Comparison of ENCODE assay signal across 8 cellular contexts in the genomic region with DNA sequence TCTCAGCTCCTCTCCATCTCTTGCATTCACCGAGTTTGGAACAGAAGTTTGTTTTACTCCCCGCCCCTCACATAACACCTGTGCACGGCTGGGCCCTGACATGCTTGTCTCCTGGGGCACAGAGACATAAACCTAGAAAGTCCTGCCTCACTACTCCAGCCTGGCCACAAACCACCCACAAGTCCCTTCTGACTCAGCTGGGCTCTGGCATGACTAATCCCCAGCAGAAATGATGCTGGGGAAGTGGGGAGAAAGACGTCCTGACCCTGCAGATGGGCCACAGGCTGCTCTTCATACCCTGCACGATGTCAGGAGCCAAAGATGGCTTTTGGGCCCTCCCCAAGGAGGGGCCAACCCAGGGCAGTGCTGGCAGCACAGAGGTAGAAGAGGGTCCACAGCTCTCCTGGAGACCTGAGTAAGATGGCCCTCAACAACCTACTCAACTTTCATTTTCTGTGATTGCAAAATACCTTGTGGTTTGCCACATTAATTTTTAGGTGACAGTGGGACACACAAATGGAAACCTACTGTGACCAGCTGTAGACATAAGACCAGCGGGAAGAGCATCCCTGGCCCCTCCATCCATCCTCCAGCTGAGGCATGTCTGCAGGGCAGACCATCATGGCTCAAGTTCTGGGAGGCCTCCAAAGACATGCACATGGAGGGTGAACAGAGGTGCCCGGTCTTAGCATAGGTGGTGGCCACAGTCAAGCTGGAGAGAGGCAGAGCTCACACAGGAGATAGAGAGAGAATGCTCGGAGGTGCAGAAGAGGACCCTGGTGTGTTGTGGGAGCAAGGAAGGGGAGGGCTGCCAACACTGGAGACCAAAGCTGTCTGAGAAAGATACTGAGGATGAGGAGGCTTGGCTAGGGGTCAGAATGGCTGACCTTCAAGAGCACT. TPM values are rescaled to one million over a fixed set of nuclear protein-coding genes. Genes with fewer than 3 reads are reported as not detected.
A peak's percentile ranks its signal among the peaks of the same experiment; 100 is the strongest.
DNase-seq lines count a peak whose midpoint lies in the region; ATAC-seq and TF ChIP-seq lines count a peak whose summit lies in the region.

No MANE protein-coding gene starts in this region.

- H3K36me3 Mint-ChIP-seq in CD4-positive, CD25-positive, alpha-beta regulatory T cell = peaks cover 33% of the 10 kb centered on the region
- peaks cover 41% of the 10 kb centered on the region for H3K36me3 Mint-ChIP-seq in activated B cell treated with CpG ODN at 0.5 μM for 24 hours (ENCODE audit: low read depth)
- peaks cover 82% of the 10 kb centered on the region for H3K36me3 Mint-ChIP-seq in dendritic cell treated with granulocyte-macrophage colony-stimulating factor and Interleukin-4, amounts not matched to agents 40 ng/mL and 50 ng/mL, for 4 days (ENCODE audit: low read depth)

- no peaks in the 10 kb centered on the region for H3K9me3 Mint-ChIP-seq in CD4-positive, CD25-positive, alpha-beta regulatory T cell
- no peaks in the 10 kb centered on the region for H3K9me3 Mint-ChIP-seq in activated B cell treated with CpG ODN at 0.5 μM for 24 hours
- H3K9me3 Mint-ChIP-seq in dendritic cell treated with granulocyte-macrophage colony-stimulating factor and Interleukin-4, amounts not matched to agents 40 ng/mL and 50 ng/mL, for 4 days = no peaks in the 10 kb centered on the region

- CTCF ChIA-PET in activated B cell treated with CpG ODN at 0.5 μM for 24 hours (lab: Charles Lee) = interaction anchor here (0.8 to 3.3 kb wide), 7 partner anchors 9 to 94 kb away, joined by 3 to 20 read pairs (median 4); partner anchors contain the start of gene DNMT3A

- peak in 1 of 3 donors; percentile 84 for DNase-seq in CD4-positive, CD25-positive, alpha-beta regulatory T cell
- DNase-seq in activated B cell treated with CpG ODN at 0.5 μM for 24 hours = peak; percentile 61
- peak; percentile 60 to 67 for DNase-seq in stimulated activated CD4-positive, alpha-beta T cell treated with anti-CD3 and anti-CD28 coated beads, Interleukin-2, amount 100 ng/mL, for 48 hours
- DNase-seq in NCI-H187 (lab: John Stamatoyannopoulos, UW) = no peak
- no peak for DNase-seq in islet precursor cell

- H3K4me1 ChIP-seq in CD4-positive, CD25-positive, alpha-beta regulatory T cell (ENCODE audit: control insufficient read depth, insufficient read depth, low read length, poor library complexity, severe bottlenecking) = peaks cover 29% of the 10 kb centered on the region

- H3K27ac Mint-ChIP-seq in CD4-positive, CD25-positive, alpha-beta regulatory T cell = peak overlapping the region; percentile 87 to 94 (median 89)
- peak overlapping the region; percentile 46 for H3K27ac Mint-ChIP-seq in activated B cell treated with CpG ODN at 0.5 μM for 24 hours
- peak overlapping the region; percentile 9 for H3K27ac Mint-ChIP-seq in dendritic cell treated with granulocyte-macrophage colony-stimulating factor and Interleukin-4, amounts not matched to agents 40 ng/mL and 50 ng/mL, for 4 days

- peak; percentile 91 to 92 for ATAC-seq in CD4-positive, CD25-positive, alpha-beta regulatory T cell (ENCODE audit: low read depth in 2 of 2)
- ATAC-seq in GM21390 (IDR thresholded peaks at IDR 0.05; ENCODE audit: unreplicated experiment) (peak; percentile 95), HG03575 (IDR thresholded peaks at IDR 0.05; ENCODE audit: extremely low read depth, insufficient number of reproducible peaks, low FRiP score, unreplicated experiment) (peak; percentile 80), activated B cell treated with CpG ODN at 0.5 μM for 24 hours (ENCODE audit: low read depth) (peak; percentile 95)

- H3K4me1 Mint-ChIP-seq in CD4-positive, CD25-positive, alpha-beta regulatory T cell = peaks cover 10 to 60% (median 22%) of the 10 kb centered on the region in 4 donors
- H3K4me1 Mint-ChIP-seq in activated B cell treated with CpG ODN at 0.5 μM for 24 hours = peaks cover 39% of the 10 kb centered on the region
- H3K4me1 Mint-ChIP-seq in dendritic cell treated with granulocyte-macrophage colony-stimulating factor and Interleukin-4, amounts not matched to agents 40 ng/mL and 50 ng/mL, for 4 days (ENCODE audit: low read depth) = peaks cover 89% of the 10 kb centered on the region

- H3K27me3 ChIP-seq in CD4-positive, CD25-positive, alpha-beta regulatory T cell (ENCODE audit: control insufficient read depth, insufficient read depth, low read length) = no peaks in the 10 kb centered on the region

- no peak overlapping the region for H3K27ac ChIP-seq in CD4-positive, CD25-positive, alpha-beta regulatory T cell (ENCODE audit: insufficient read depth, low read length, poor library complexity, severe bottlenecking)

- POLR2A ChIA-PET in activated B cell treated with CpG ODN at 0.5 μM for 24 hours (lab: Charles Lee) = interaction anchor here (0.6 to 4.1 kb wide), 24 partner anchors 8 to 285 kb away, joined by 3 to 26 read pairs (median 4); no protein-coding TSS in a partner anchor

- intact Hi-C loops in activated B cell treated with CpG ODN at 0.5 μM for 24 hours (cut with micrococcal nuclease) = loop anchor here (1.0 to 2.0 kb wide), 10 partner anchors 19 to 329 kb away; partner anchors contain the start of gene DNMT3A
- intact Hi-C loops in dendritic cell treated with granulocyte-macrophage colony-stimulating factor and Interleukin-4, amounts not matched to agents 40 ng/mL and 50 ng/mL, for 4 days (cut with micrococcal nuclease) = no loop called here

- H3K36me3 ChIP-seq in CD4-positive, CD25-positive, alpha-beta regulatory T cell (ENCODE audit: control insufficient read depth, insufficient read depth, low read length) = peaks cover 38% of the 10 kb centered on the region

- H3K27me3 Mint-ChIP-seq in CD4-positive, CD25-positive, alpha-beta regulatory T cell = no peaks in the 10 kb centered on the region
- no peaks in the 10 kb centered on the region for H3K27me3 Mint-ChIP-seq in activated B cell treated with CpG ODN at 0.5 μM for 24 hours
- peaks cover 31% of the 10 kb centered on the region for H3K27me3 Mint-ChIP-seq in dendritic cell treated with granulocyte-macrophage colony-stimulating factor and Interleukin-4, amounts not matched to agents 40 ng/mL and 50 ng/mL, for 4 days

- TF ChIP-seq CTCF in activated B cell treated with CpG ODN at 0.5 μM for 24 hours (IDR thresholded peaks at IDR 0.05) = no peak

- H3K4me3 ChIP-seq in CD4-positive, CD25-positive, alpha-beta regulatory T cell (ENCODE audit: low read depth, low read length) = no peak overlapping the region

- H3K9me3 ChIP-seq in CD4-positive, CD25-positive, alpha-beta regulatory T cell (ENCODE audit: control insufficient read depth in 2 of 2, low read length in 2 of 2) = no peaks in the 10 kb centered on the region

- H3K4me3 Mint-ChIP-seq in CD4-positive, CD25-positive, alpha-beta regulatory T cell = peak overlapping the region; percentile 22 to 74 (median 52)
- peak overlapping the region; percentile 42 for H3K4me3 Mint-ChIP-seq in activated B cell treated with CpG ODN at 0.5 μM for 24 hours
- H3K4me3 Mint-ChIP-seq in dendritic cell treated with granulocyte-macrophage colony-stimulating factor and Interleukin-4, amounts not matched to agents 40 ng/mL and 50 ng/mL, for 4 days = no peak overlapping the region

RNA-seq across cellular contexts. Expression of gene DNMT3A, which starts 40.0 kb away (rescaled TPM):
- 81.0 TPM for total RNA-seq in CD4-positive, CD25-positive, alpha-beta regulatory T cell
- 10 to 100 TPM in 3 of 4 donors, 1 to 10 TPM in 1; 8.1 to 14.4 (median 11.9) TPM for polyA plus RNA-seq in CD4-positive, CD25-positive, alpha-beta regulatory T cell
- total RNA-seq in activated B cell treated with CpG ODN at 0.5 μM for 24 hours = 45.0 and 49.9 TPM in 2 replicates

Comparison
In these comparisons a context has a peak if more than half of its experiments do, and no peak if none do; other contexts are left out.
1. DNase-seq: peak in activated B cell treated with CpG ODN at 0.5 μM for 24 hours (single experiment) and stimulated activated CD4-positive, alpha-beta T cell treated with anti-CD3 and anti-CD28 coated beads, Interleukin-2, amount 100 ng/mL, for 48 hours (2 of 2); none in NCI-H187 (0 of 2) and islet precursor cell (single experiment).
2. H3K27ac Mint-ChIP-seq: peak in every context shown above with its lines; median percentile 89 in CD4-positive, CD25-positive, alpha-beta regulatory T cell; 46 in activated B cell treated with CpG ODN at 0.5 μM for 24 hours; 9 in dendritic cell treated with granulocyte-macrophage colony-stimulating factor and Interleukin-4, amounts not matched to agents 40 ng/mL and 50 ng/mL, for 4 days.
3. Peak in every context shown above with its lines, with median percentiles within 50 percentile points of each other: ATAC-seq.